In the genomic region with DNA sequence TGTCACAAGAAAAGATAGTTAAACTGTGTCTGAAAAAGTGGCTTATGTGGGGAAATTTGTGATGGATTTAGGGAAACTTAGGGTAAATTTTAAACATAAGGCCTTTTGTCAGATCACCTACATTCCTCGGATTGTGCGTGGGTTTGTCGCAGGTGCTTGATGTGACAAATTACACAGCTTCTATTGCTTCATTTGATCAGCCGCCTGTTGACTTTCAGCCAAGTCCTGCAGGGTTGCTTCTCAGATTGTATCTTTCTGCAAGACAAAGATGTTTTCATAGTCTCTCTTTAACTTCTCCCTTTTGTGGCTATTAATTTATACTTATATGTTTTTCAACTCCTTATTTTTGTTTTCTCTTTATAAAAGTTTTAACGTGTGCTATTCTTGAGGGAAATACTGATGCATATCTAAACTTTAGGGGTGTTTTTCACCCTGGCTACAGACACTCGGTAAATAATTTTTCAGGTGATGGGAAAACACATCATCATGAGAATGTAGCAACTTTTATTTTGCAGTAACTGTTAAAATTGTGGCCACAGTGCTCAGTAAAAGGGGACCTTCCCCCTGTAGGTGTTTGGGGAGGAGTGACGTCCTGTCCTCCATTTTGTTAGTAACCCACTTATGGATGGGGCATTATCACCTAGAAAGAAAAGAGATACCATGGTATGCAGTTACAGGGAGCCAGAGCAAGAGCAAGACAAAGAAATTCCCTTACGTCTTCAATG, we compare ENCODE assay signal across 14 cellular contexts. TPM values are rescaled to one million over a fixed set of nuclear protein-coding genes. Genes with fewer than 3 reads are reported as not detected.
DNase-seq lines count a peak whose midpoint lies in the region; ATAC-seq and TF ChIP-seq lines count a peak whose summit lies in the region.
"Had no signal": no experiment of that assay in that cellular context is flagged by ENCODE, and none has a peak within 500 bp of the region (broad histone marks: within the 10 kb centered on the region; RNA-seq: fewer than 3 reads in every experiment).

No MANE protein-coding gene starts in this region.

- H3K27me3 ChIP-seq in body of pancreas, result no peaks in the 10 kb centered on the region
- no peaks in the 10 kb centered on the region for H3K27me3 ChIP-seq in thymus (ENCODE audit: control insufficient read depth, insufficient read depth)

- CTCF ChIA-PET in WTC11 (lab: Charles Lee), result interaction anchor here (1.8 kb wide), 1 partner anchor 115 kb away, joined by 9 read pairs; no protein-coding TSS in a partner anchor

- H3K27ac Mint-ChIP-seq in WTC11, result no peak overlapping the region

- POLR2A ChIA-PET in WTC11 (lab: Charles Lee), result no interaction called here

- 0 out of 2 replicates have a peak, but pooled peaks cover 3% of the 10 kb centered on the region for H3K4me1 Mint-ChIP-seq in WTC11

- WGBS in body of pancreas, 2 donors, result 39 to 42% methylated on average over 8 of the region's 8 CpGs
- WGBS in thymus, result 85% methylated on average over 8 of the region's 8 CpGs

- no peak overlapping the region for H3K4me3 Mint-ChIP-seq in WTC11
- H3K4me3 Mint-ChIP-seq: H9 had no signal

- H3K27ac ChIP-seq in body of pancreas, result peak overlapping the region in 3 of 4 donors; percentile 42 to 68 (median 63)
- peak overlapping the region; percentile 42 for H3K27ac ChIP-seq in thymus (ENCODE audit: low read depth)
- H3K27ac ChIP-seq in substantia nigra (ENCODE audit: low read depth, low read length, poor library complexity, severe bottlenecking), result no peak overlapping the region

- H3K4me1 ChIP-seq in body of pancreas (peaks cover 55% of the 10 kb centered on the region), thymus (ENCODE audit: control insufficient read depth, insufficient read depth, low read length) (no peaks in the 10 kb centered on the region)

- no peaks in the 10 kb centered on the region for H3K9me3 Mint-ChIP-seq in WTC11
- H3K9me3 Mint-ChIP-seq: H9 had no signal

- no peak for TF ChIP-seq POLR2A in body of pancreas (IDR thresholded peaks at IDR 0.05)

- DNase-seq in stimulated activated CD4-positive, alpha-beta T cell treated with anti-CD3 and anti-CD28 coated beads, Interleukin-4, amount 100 ng/mL, for 24 hours, result peak; percentile 46
- no peak for DNase-seq in stimulated activated CD4-positive, alpha-beta T cell treated with anti-CD3 and anti-CD28 coated beads, Interleukin-2, amount 100 ng/mL, for 48 hours
- peak; percentile 50 for DNase-seq in activated CD4-positive, alpha-beta T cell treated with anti-CD3 and anti-CD28 coated beads, Interleukin-2, amount 50 U/mL, for 1 hour
- DNase-seq in body of pancreas (peak; percentile 55 to 82 (median 77)), WTC11 (ENCODE audit: low spot score) (no peak), substantia nigra (lab: John Stamatoyannopoulos, UW) (no peak), NCI-H446 (lab: John Stamatoyannopoulos, UW) (no peak)
- DNase-seq: H9, IMR-90, NCI-H1092 treated with DMSO at 0.1 percent for 48 hours, NCI-H2171, SIG-M5 had no signal

- H3K36me3 ChIP-seq in body of pancreas (replicated peaks in 1 of 2; ENCODE audit: insufficient read depth in 1 of 2, low read depth in 2 of 2) (no peaks in the 10 kb centered on the region), thymus (ENCODE audit: control insufficient read depth, insufficient read depth) (peaks cover 6% of the 10 kb centered on the region)

- no peaks in the 10 kb centered on the region for H3K27me3 Mint-ChIP-seq in WTC11 (ENCODE audit: low read depth)

- TF ChIP-seq CTCF in body of pancreas (IDR thresholded peaks at IDR 0.05) (no peak), WTC11 (IDR thresholded peaks at IDR 0.05) (no peak)

- no peaks in the 10 kb centered on the region for H3K9me3 ChIP-seq in body of pancreas
- H3K9me3 ChIP-seq in thymus (ENCODE audit: control insufficient read depth), result no peaks in the 10 kb centered on the region

- ATAC-seq in body of pancreas (no peak), WTC11 (no peak)

- H3K4me3 ChIP-seq in body of pancreas, result no peak overlapping the region
- no peak overlapping the region for H3K4me3 ChIP-seq in thymus (ENCODE audit: low read length)
- H3K4me3 ChIP-seq: smooth muscle cell had no signal

- no peaks in the 10 kb centered on the region for H3K36me3 Mint-ChIP-seq in WTC11

- intact Hi-C loops in body of pancreas (cut with DNase I), result no loop called here

TF ChIP-seq in WTC11, 78 proteins besides CTCF, POLR2A, EP300 and RAD21:
- TF ChIP-seq, protein P1, sequence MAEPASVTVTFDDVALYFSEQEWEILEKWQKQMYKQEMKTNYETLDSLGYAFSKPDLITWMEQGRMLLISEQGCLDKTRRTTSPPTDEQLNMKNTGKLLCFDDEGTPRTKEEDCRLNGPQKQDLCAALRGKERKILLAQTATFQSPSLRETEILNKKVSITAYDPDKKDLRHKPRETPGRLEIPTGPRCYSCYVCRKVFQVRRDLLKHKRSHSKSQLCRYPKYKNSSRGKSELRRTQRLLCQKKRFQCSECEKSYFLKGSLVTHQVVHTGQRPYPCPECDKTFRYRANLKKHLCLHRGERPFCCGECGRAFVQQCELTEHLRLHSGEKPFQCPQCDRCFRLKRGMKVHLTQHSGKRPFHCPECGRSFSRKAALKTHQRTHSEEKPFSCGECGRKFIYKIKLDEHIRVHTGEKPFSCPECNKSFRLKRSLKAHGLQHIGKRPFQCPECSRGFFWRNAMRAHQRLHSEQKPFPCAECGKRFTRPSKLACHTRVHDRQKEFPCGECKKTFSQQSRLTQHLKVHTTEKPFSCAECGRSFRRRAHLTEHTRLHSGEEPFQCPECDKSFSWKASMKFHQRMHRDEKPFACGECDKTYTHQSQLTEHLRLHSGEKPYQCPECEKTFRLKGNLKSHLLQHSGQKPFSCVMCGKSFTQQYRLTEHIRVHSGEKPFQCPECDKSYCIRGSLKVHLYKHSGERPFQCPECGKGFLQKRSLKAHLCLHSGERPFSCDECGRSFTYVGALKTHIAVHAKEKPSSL (CRISPR knock-in tag; conservative IDR thresholded peaks at IDR 0.05), result no peak
- TF ChIP-seq, protein P2, sequence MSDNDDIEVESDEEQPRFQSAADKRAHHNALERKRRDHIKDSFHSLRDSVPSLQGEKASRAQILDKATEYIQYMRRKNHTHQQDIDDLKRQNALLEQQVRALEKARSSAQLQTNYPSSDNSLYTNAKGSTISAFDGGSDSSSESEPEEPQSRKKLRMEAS (CRISPR knock-in tag; IDR thresholded peaks at IDR 0.05), result no peak
- TF ChIP-seq, protein P3, sequence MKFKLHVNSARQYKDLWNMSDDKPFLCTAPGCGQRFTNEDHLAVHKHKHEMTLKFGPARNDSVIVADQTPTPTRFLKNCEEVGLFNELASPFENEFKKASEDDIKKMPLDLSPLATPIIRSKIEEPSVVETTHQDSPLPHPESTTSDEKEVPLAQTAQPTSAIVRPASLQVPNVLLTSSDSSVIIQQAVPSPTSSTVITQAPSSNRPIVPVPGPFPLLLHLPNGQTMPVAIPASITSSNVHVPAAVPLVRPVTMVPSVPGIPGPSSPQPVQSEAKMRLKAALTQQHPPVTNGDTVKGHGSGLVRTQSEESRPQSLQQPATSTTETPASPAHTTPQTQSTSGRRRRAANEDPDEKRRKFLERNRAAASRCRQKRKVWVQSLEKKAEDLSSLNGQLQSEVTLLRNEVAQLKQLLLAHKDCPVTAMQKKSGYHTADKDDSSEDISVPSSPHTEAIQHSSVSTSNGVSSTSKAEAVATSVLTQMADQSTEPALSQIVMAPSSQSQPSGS (CRISPR knock-in tag; IDR thresholded peaks at IDR 0.05; ENCODE audit: borderline replicate concordance, low read depth), result no peak
- TF ChIP-seq, protein P4, sequence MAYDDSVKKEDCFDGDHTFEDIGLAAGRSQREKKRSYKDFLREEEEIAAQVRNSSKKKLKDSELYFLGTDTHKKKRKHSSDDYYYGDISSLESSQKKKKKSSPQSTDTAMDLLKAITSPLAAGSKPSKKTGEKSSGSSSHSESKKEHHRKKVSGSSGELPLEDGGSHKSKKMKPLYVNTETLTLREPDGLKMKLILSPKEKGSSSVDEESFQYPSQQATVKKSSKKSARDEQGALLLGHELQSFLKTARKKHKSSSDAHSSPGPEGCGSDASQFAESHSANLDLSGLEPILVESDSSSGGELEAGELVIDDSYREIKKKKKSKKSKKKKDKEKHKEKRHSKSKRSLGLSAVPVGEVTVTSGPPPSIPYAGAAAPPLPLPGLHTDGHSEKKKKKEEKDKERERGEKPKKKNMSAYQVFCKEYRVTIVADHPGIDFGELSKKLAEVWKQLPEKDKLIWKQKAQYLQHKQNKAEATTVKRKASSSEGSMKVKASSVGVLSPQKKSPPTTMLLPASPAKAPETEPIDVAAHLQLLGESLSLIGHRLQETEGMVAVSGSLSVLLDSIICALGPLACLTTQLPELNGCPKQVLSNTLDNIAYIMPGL (CRISPR knock-in tag; IDR thresholded peaks at IDR 0.05), result no peak

RNA-seq across cellular contexts. Expression of a gene that starts 31.4 kb away (rescaled TPM):
- total RNA-seq in body of pancreas, result 10 to 100 TPM in 1 of 2 donors, 1 to 10 TPM in 1; 7.5 to 20.4 TPM
- polyA plus RNA-seq in thymus, result 10.0 TPM
- 11.2 to 13.5 TPM (median 12.3 TPM) in 3 replicates for total RNA-seq in WTC11 (2021)

RNA-seq across cellular contexts. Expression of a gene that starts 53.9 kb away (rescaled TPM):
- total RNA-seq in body of pancreas, result 10 to 100 TPM; 55.8 to 68.2 TPM
- 244 TPM for polyA plus RNA-seq in thymus
- total RNA-seq in WTC11 (2021), result 299 to 349 TPM (median 342 TPM) in 3 replicates

Comparison
In these comparisons a context has a peak if more than half of its experiments do, and no peak if none do; other contexts are left out.
1. DNase-seq: peak in stimulated activated CD4-positive, alpha-beta T cell treated with anti-CD3 and anti-CD28 coated beads, Interleukin-4, amount 100 ng/mL, for 24 hours (single experiment), activated CD4-positive, alpha-beta T cell treated with anti-CD3 and anti-CD28 coated beads, Interleukin-2, amount 50 U/mL, for 1 hour (single experiment) and body of pancreas (4 of 4); none in stimulated activated CD4-positive, alpha-beta T cell treated with anti-CD3 and anti-CD28 coated beads, Interleukin-2, amount 100 ng/mL, for 48 hours (0 of 2), WTC11 (single experiment), substantia nigra (0 of 49) and NCI-H446 (0 of 2).